ENCODE assay signal across 1 cellular context in the genomic region with DNA sequence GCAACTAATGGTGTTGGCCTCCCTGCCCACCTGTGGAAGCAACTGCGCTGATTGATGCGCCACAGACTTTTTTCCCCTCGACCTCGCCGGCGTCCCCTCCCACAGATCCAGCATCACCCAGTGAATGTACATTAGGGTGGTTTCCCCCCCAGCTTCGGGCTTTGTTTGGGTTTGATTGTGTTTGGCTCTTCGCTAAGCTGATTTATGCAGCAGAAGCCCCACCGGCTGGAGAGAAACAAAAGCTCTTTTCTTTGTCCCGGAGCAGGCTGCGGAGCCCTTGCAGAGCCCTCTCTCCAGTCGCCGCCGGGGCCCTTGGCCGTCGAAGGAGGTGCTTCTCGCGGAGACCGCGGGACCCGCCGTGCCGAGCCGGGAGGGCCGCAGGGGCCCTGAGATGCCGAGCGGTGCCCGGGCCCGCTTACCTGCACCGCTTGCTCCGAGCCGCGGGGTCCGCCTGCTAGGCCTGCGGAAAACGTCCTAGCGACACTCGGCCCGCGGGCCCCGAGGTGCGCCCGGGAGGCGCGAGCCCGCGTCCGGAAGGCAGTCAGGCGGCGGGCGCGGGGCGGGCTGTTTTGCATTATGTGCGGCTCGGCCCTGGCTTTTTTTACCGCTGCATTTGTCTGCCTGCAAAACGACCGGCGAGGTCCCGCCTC.
TF ChIP-seq lines count a peak whose summit lies in the region.

No MANE protein-coding gene starts in this region.

TF ChIP-seq in IMR-90, 13 proteins besides CTCF, POLR2A, EP300 and RAD21:
- TF ChIP-seq, protein P1, sequence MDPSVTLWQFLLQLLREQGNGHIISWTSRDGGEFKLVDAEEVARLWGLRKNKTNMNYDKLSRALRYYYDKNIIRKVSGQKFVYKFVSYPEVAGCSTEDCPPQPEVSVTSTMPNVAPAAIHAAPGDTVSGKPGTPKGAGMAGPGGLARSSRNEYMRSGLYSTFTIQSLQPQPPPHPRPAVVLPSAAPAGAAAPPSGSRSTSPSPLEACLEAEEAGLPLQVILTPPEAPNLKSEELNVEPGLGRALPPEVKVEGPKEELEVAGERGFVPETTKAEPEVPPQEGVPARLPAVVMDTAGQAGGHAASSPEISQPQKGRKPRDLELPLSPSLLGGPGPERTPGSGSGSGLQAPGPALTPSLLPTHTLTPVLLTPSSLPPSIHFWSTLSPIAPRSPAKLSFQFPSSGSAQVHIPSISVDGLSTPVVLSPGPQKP (IDR thresholded peaks at IDR 0.05; ENCODE audit: borderline replicate concordance, low read depth, low read length) = no peak
- no peak for TF ChIP-seq RFX5 (IDR thresholded peaks at IDR 0.05; ENCODE audit: low read depth, low read length)
- TF ChIP-seq SMC3 (IDR thresholded peaks at IDR 0.05; ENCODE audit: low read depth, low read length) = no peak
- TF ChIP-seq, protein P2, sequence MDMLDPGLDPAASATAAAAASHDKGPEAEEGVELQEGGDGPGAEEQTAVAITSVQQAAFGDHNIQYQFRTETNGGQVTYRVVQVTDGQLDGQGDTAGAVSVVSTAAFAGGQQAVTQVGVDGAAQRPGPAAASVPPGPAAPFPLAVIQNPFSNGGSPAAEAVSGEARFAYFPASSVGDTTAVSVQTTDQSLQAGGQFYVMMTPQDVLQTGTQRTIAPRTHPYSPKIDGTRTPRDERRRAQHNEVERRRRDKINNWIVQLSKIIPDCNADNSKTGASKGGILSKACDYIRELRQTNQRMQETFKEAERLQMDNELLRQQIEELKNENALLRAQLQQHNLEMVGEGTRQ (IDR thresholded peaks at IDR 0.05; ENCODE audit: low read depth, low read length) = no peak
- TF ChIP-seq FOS (IDR thresholded peaks at IDR 0.05; ENCODE audit: low read depth, low read length) = no peak
- TF ChIP-seq MAFK (IDR thresholded peaks at IDR 0.05; ENCODE audit: low read depth, low read length) = no peak
- TF ChIP-seq CEBPB (IDR thresholded peaks at IDR 0.05; ENCODE audit: low read depth, low read length) = no peak
- no peak for TF ChIP-seq MAZ (IDR thresholded peaks at IDR 0.05; ENCODE audit: borderline replicate concordance, low read depth, low read length)
- TF ChIP-seq BHLHE40 (IDR thresholded peaks at IDR 0.05; ENCODE audit: low read depth, low read length) = no peak
- TF ChIP-seq NFE2L2 (IDR thresholded peaks at IDR 0.05; ENCODE audit: low read depth, low read length) = no peak
- TF ChIP-seq RCOR1 (IDR thresholded peaks at IDR 0.05; ENCODE audit: insufficient replicate concordance, low read length) = no peak
- no peak for TF ChIP-seq MXI1 (IDR thresholded peaks at IDR 0.05; ENCODE audit: borderline replicate concordance, low read depth, low read length)
